In genomic region chr17:32835291-32835761, GRCh38 we compare ENCODE assay signal across 16 cellular contexts. TPM values are rescaled to one million over a fixed set of nuclear protein-coding genes. Genes with fewer than 3 reads are reported as not detected.
DNase-seq lines count a peak whose midpoint lies in the region; ATAC-seq lines count a peak whose summit lies in the region.
"Had no signal": no experiment of that assay in that cellular context is flagged by ENCODE, and none has a peak within 500 bp of the region (broad histone marks: within the 10 kb centered on the region; RNA-seq: fewer than 3 reads in every experiment).

No MANE protein-coding gene starts in this region.

- no peak overlapping the region for H3K27ac Mint-ChIP-seq in T-helper 2 cell treated with Interferon-gamma antibody and Interleukin-4, amounts not matched to agents 5 μg/mL and 100 μg/mL, for 36 hours
- H3K27ac Mint-ChIP-seq: activated CD8-positive, alpha-beta memory T cell treated with anti-CD3 and anti-CD28 coated beads, Interleukin-2, amount 10 ng/mL, durations not matched to agents 7 days and 5 days; dendritic cell treated with granulocyte-macrophage colony-stimulating factor and Interleukin-4, amounts not matched to agents 40 ng/mL and 50 ng/mL, for 4 days; natural killer cell treated with Interleukin-12 subunit alpha and Interleukin-12 subunit beta and Interleukin-15 and Interleukin-18, amount 100 ng/mL, for 72 hours had no signal

- H3K9me3 Mint-ChIP-seq in T-helper 2 cell treated with Interferon-gamma antibody and Interleukin-4, amounts not matched to agents 5 μg/mL and 100 μg/mL, for 36 hours, result no peaks in the 10 kb centered on the region
- H3K9me3 Mint-ChIP-seq: dendritic cell treated with granulocyte-macrophage colony-stimulating factor and Interleukin-4, amounts not matched to agents 40 ng/mL and 50 ng/mL, for 4 days; natural killer cell treated with Interleukin-12 subunit alpha and Interleukin-12 subunit beta and Interleukin-15 and Interleukin-18, amount 100 ng/mL, for 72 hours had no signal

- DNase-seq in NAMALWA (ENCODE audit: low spot score) (peak; percentile 5), HT-29 (ENCODE audit: low spot score) (no peak), putamen (ENCODE audit: low spot score) (no peak), HCEC 1CT (no peak)
- DNase-seq in T-helper 2 cell treated with Interferon-gamma antibody and Interleukin-4, amounts not matched to agents 5 μg/mL and 100 μg/mL, for 36 hours (ENCODE audit: low spot score), result no peak
- DNase-seq: activated CD8-positive, alpha-beta memory T cell treated with anti-CD3 and anti-CD28 coated beads, Interleukin-2, amount 10 ng/mL, durations not matched to agents 7 days and 5 days; BE2C; KBM-7; NCI-H2081; T1000 had no signal

- no peaks in the 10 kb centered on the region for H3K4me1 Mint-ChIP-seq in T-helper 2 cell treated with Interferon-gamma antibody and Interleukin-4, amounts not matched to agents 5 μg/mL and 100 μg/mL, for 36 hours (ENCODE audit: low read depth)

- H3K4me3 Mint-ChIP-seq in T-helper 2 cell treated with Interferon-gamma antibody and Interleukin-4, amounts not matched to agents 5 μg/mL and 100 μg/mL, for 36 hours, result no peak overlapping the region
- H3K4me3 Mint-ChIP-seq: activated CD8-positive, alpha-beta memory T cell treated with anti-CD3 and anti-CD28 coated beads, Interleukin-2, amount 10 ng/mL, durations not matched to agents 7 days and 5 days; dendritic cell treated with granulocyte-macrophage colony-stimulating factor and Interleukin-4, amounts not matched to agents 40 ng/mL and 50 ng/mL, for 4 days; natural killer cell treated with Interleukin-12 subunit alpha and Interleukin-12 subunit beta and Interleukin-15 and Interleukin-18, amount 100 ng/mL, for 72 hours had no signal

- peaks cover 10% of the 10 kb centered on the region for H3K27me3 Mint-ChIP-seq in T-helper 2 cell treated with Interferon-gamma antibody and Interleukin-4, amounts not matched to agents 5 μg/mL and 100 μg/mL, for 36 hours (ENCODE audit: low read depth)
- H3K27me3 Mint-ChIP-seq: activated CD8-positive, alpha-beta memory T cell treated with anti-CD3 and anti-CD28 coated beads, Interleukin-2, amount 10 ng/mL, durations not matched to agents 7 days and 5 days had no signal

- no peaks in the 10 kb centered on the region for H3K36me3 Mint-ChIP-seq in T-helper 2 cell treated with Interferon-gamma antibody and Interleukin-4, amounts not matched to agents 5 μg/mL and 100 μg/mL, for 36 hours (ENCODE audit: low read depth)
- H3K36me3 Mint-ChIP-seq: activated CD8-positive, alpha-beta memory T cell treated with anti-CD3 and anti-CD28 coated beads, Interleukin-2, amount 10 ng/mL, durations not matched to agents 7 days and 5 days; natural killer cell treated with Interleukin-12 subunit alpha and Interleukin-12 subunit beta and Interleukin-15 and Interleukin-18, amount 100 ng/mL, for 72 hours had no signal

- ATAC-seq in GM18502 (IDR thresholded peaks at IDR 0.05; ENCODE audit: poor library complexity, unreplicated experiment) (peak; percentile 73), GM21367 (IDR thresholded peaks at IDR 0.05; ENCODE audit: unreplicated experiment) (peak; percentile 45), HG02943 (IDR thresholded peaks at IDR 0.05; ENCODE audit: low read depth, unreplicated experiment) (peak; percentile 62)
- ATAC-seq: activated CD8-positive, alpha-beta memory T cell treated with anti-CD3 and anti-CD28 coated beads, Interleukin-2, amount 10 ng/mL, durations not matched to agents 7 days and 5 days; HCT116; natural killer cell treated with Interleukin-12 subunit alpha and Interleukin-12 subunit beta and Interleukin-15 and Interleukin-18, amount 100 ng/mL, for 72 hours had no signal

RNA-seq across cellular contexts. Expression of gene MYO1D, which starts 41.6 kb away (rescaled TPM):
- total RNA-seq in HT-29 (2014; rRNA removed; shearing (Covaris generic)), result 31.2 and 35.2 TPM in 2 replicates
